Comparison of ENCODE assay signal across 1 cellular context in the genomic region with DNA sequence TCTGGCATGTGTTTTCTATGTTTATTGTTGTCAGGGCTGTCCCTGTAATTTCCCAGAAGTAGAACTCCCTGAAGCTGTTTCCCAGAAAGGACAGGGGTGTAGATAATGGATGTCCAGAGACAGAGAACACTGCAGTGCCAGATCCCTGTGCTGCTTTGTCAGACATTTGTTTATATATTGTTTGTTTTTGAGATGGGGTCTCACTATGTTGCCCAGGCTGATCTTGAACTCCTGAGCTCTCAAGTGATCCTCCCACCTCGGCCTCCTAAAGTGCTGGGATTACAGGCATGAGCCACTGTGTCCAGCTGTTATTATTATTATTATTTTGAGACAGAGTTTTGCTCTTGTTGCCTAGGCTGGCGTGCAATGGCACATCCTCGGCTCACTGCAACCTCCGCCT.
TF ChIP-seq lines count a peak whose summit lies in the region.

No MANE protein-coding gene starts in this region.

TF ChIP-seq in IMR-90, 13 proteins besides CTCF, POLR2A, EP300 and RAD21:
- no peak for TF ChIP-seq MAZ (IDR thresholded peaks at IDR 0.05; ENCODE audit: borderline replicate concordance, low read depth, low read length)
- TF ChIP-seq SMC3 (IDR thresholded peaks at IDR 0.05; ENCODE audit: low read depth, low read length) = no peak
- no peak for TF ChIP-seq FOS (IDR thresholded peaks at IDR 0.05; ENCODE audit: low read depth, low read length)
- no peak for TF ChIP-seq MAFK (IDR thresholded peaks at IDR 0.05; ENCODE audit: low read depth, low read length)
- no peak for TF ChIP-seq CEBPB (IDR thresholded peaks at IDR 0.05; ENCODE audit: low read depth, low read length)
- no peak for TF ChIP-seq RCOR1 (IDR thresholded peaks at IDR 0.05; ENCODE audit: insufficient replicate concordance, low read length)
- TF ChIP-seq BHLHE40 (IDR thresholded peaks at IDR 0.05; ENCODE audit: low read depth, low read length) = no peak
- TF ChIP-seq CHD1 (IDR thresholded peaks at IDR 0.05; ENCODE audit: low read depth, low read length) = no peak
- TF ChIP-seq USF2 (IDR thresholded peaks at IDR 0.05; ENCODE audit: low read depth, low read length) = no peak
- no peak for TF ChIP-seq ELK1 (IDR thresholded peaks at IDR 0.05; ENCODE audit: borderline replicate concordance, low read depth, low read length)
- TF ChIP-seq RFX5 (IDR thresholded peaks at IDR 0.05; ENCODE audit: low read depth, low read length) = no peak
